In the genomic region with DNA sequence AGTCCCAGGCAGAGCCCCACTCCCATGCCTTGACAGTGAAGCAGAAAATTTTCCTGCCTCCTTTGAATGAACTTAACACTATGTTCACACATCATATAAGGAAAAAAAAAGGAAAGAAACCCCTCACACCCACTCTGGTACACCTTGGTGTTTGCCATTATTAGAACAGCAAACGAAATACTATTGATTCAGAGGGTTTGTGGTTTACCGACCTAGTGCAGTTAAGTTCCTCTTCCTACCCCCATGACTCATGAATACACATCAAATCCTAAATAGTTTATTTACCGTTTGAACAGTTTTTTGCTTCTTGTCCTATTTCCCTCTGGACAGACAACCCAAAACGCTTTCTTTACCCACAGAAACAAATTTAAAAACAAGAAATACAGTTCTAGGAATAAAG, we compare ENCODE assay signal across 16 cellular contexts.
A peak's percentile ranks its signal among the peaks of the same experiment; 100 is the strongest.
DNase-seq lines count a peak whose midpoint lies in the region; ATAC-seq, FAIRE-seq and TF ChIP-seq lines count a peak whose summit lies in the region.
"Had no signal": no experiment of that assay in that cellular context is flagged by ENCODE, and none has a peak within 500 bp of the region (broad histone marks: within the 10 kb centered on the region; RNA-seq: fewer than 3 reads in every experiment).

No MANE protein-coding gene starts in this region.

- no peaks in the 10 kb centered on the region for H3K9me3 ChIP-seq in A549
- no peaks in the 10 kb centered on the region for H3K9me3 ChIP-seq in effector memory CD4-positive, alpha-beta T cell (ENCODE audit: control insufficient read depth, low read length)
- H3K9me3 ChIP-seq: thoracic aorta had no signal

- WGBS in A549 (ENCODE audit: missing lambda C conversion rate), result 16% methylated on average over 4 of the region's 4 CpGs

- no peaks in the 10 kb centered on the region for H3K4me1 Mint-ChIP-seq in activated CD4-positive, alpha-beta T cell treated with anti-CD3 and anti-CD28 coated beads for 36 hours
- peaks cover 7% of the 10 kb centered on the region for H3K4me1 Mint-ChIP-seq in activated T-helper 1 cell treated with anti-CD3 and anti-CD28 coated beads, Interleukin-12 subunit alpha, Interleukin-12 subunit beta, Interleukin-2, Interleukin-4 antibody, amounts not matched to agents 30 ng/mL and 10 ng/mL and 1 ng/mL, durations not matched to agents 14 hours and 24 hours and 36 hours (ENCODE audit: low read depth)
- H3K4me1 Mint-ChIP-seq in activated T-cell treated with anti-CD3 and anti-CD28 coated beads, Interleukin-2, amount 50 U/mL, for 24 hours (ENCODE audit: low read depth), result no peaks in the 10 kb centered on the region

- H3K4me3 ChIP-seq in A549, result no peak overlapping the region
- no peak overlapping the region for H3K4me3 ChIP-seq in effector memory CD4-positive, alpha-beta T cell (ENCODE audit: insufficient read depth, low read depth, low read length, poor library complexity, severe bottlenecking)
- H3K4me3 ChIP-seq: thoracic aorta had no signal

- no peak for TF ChIP-seq POLR2A in A549 (IDR thresholded peaks at IDR 0.05; ENCODE audit: low read length)

- intact Hi-C loops in activated CD4-positive, alpha-beta T cell treated with anti-CD3 and anti-CD28 coated beads for 36 hours (cut with DNase I, micrococcal nuclease), result no loop called here
- intact Hi-C loops in activated T-helper 1 cell treated with anti-CD3 and anti-CD28 coated beads, Interleukin-12 subunit alpha, Interleukin-12 subunit beta, Interleukin-2, Interleukin-4 antibody, amounts not matched to agents 30 ng/mL and 10 ng/mL and 1 ng/mL, durations not matched to agents 14 hours and 24 hours and 36 hours (cut with micrococcal nuclease), result no loop called here

- DNase-seq in A549 (ENCODE audit: low read depth in 1 of 2, low spot score in 1 of 2) (no peak), M059J (ENCODE audit: low read depth) (peak; percentile 48), SKM-1 treated with dmso at 0.1 percent for 144 hours (lab: John Stamatoyannopoulos, UW; ENCODE audit: unreplicated experiment) (peak; percentile 16)
- DNase-seq in activated CD4-positive, alpha-beta T cell treated with anti-CD3 and anti-CD28 coated beads for 36 hours, result no peak
- no peak for DNase-seq in activated T-helper 1 cell treated with anti-CD3 and anti-CD28 coated beads, Interleukin-12 subunit alpha, Interleukin-12 subunit beta, Interleukin-2, Interleukin-4 antibody, amounts not matched to agents 30 ng/mL and 10 ng/mL and 1 ng/mL, durations not matched to agents 14 hours and 24 hours and 36 hours (ENCODE audit: low spot score)
- no peak for DNase-seq in effector memory CD4-positive, alpha-beta T cell
- DNase-seq in activated T-cell treated with anti-CD3 and anti-CD28 coated beads, Interleukin-2, amount 50 U/mL, for 24 hours, result no peak
- DNase-seq: activated CD4-positive, alpha-beta memory T cell treated with anti-CD3 and anti-CD28 coated beads for 36 hours; activated effector memory CD4-positive, alpha-beta T cell treated with Interleukin-2 at 50 U/mL for 16 hours; mesendoderm; NCI-H1048; NCI-H345; stimulated activated CD4-positive, alpha-beta T cell treated with anti-CD3 and anti-CD28 coated beads, Interleukin-12 subunit alpha, Interleukin-12 subunit beta, amount 100 ng/mL, for 4 hours had no signal

- H3K4me2 ChIP-seq in A549, result no peak overlapping the region

- peak overlapping the region in 1 of 2 experiments; percentile 18; a peak in 3 of 6 replicates for H3K27ac ChIP-seq in A549
- H3K27ac ChIP-seq in effector memory CD4-positive, alpha-beta T cell (ENCODE audit: insufficient read depth, low read length, poor library complexity, severe bottlenecking), result no peak overlapping the region
- H3K27ac ChIP-seq: thoracic aorta had no signal

- H3K9me3 Mint-ChIP-seq in activated CD4-positive, alpha-beta T cell treated with anti-CD3 and anti-CD28 coated beads for 36 hours (ENCODE audit: low read depth), result no peaks in the 10 kb centered on the region
- no peaks in the 10 kb centered on the region for H3K9me3 Mint-ChIP-seq in activated T-helper 1 cell treated with anti-CD3 and anti-CD28 coated beads, Interleukin-12 subunit alpha, Interleukin-12 subunit beta, Interleukin-2, Interleukin-4 antibody, amounts not matched to agents 30 ng/mL and 10 ng/mL and 1 ng/mL, durations not matched to agents 14 hours and 24 hours and 36 hours
- no peaks in the 10 kb centered on the region for H3K9me3 Mint-ChIP-seq in activated T-cell treated with anti-CD3 and anti-CD28 coated beads, Interleukin-2, amount 50 U/mL, for 24 hours
- H3K9me3 Mint-ChIP-seq: activated CD4-positive, alpha-beta memory T cell treated with anti-CD3 and anti-CD28 coated beads for 36 hours had no signal

- no peaks in the 10 kb centered on the region for H3K27me3 ChIP-seq in effector memory CD4-positive, alpha-beta T cell (replicated peaks; ENCODE audit: control insufficient read depth, insufficient read depth, low read length, poor library complexity, severe bottlenecking)

- H3K27me3 Mint-ChIP-seq in activated CD4-positive, alpha-beta T cell treated with anti-CD3 and anti-CD28 coated beads for 36 hours, result peaks cover 1% of the 10 kb centered on the region
- no peaks in the 10 kb centered on the region for H3K27me3 Mint-ChIP-seq in activated T-helper 1 cell treated with anti-CD3 and anti-CD28 coated beads, Interleukin-12 subunit alpha, Interleukin-12 subunit beta, Interleukin-2, Interleukin-4 antibody, amounts not matched to agents 30 ng/mL and 10 ng/mL and 1 ng/mL, durations not matched to agents 14 hours and 24 hours and 36 hours (ENCODE audit: insufficient read depth)
- H3K27me3 Mint-ChIP-seq in activated T-cell treated with anti-CD3 and anti-CD28 coated beads, Interleukin-2, amount 50 U/mL, for 24 hours, result no peaks in the 10 kb centered on the region

- TF ChIP-seq CTCF in A549 (IDR thresholded peaks at IDR 0.05), result no peak

- peaks cover 13% of the 10 kb centered on the region for H3K4me1 ChIP-seq in A549
- no peaks in the 10 kb centered on the region for H3K4me1 ChIP-seq in effector memory CD4-positive, alpha-beta T cell (ENCODE audit: control insufficient read depth, insufficient read depth, low read length, poor library complexity, severe bottlenecking)

- FAIRE-seq in A549 (lab: Jason Lieb, UNC), result peak; percentile 39
- FAIRE-seq: astrocyte had no signal

- ATAC-seq in A549, result 0 out of 6 replicates have a peak, but pooled peaks of 1 of the 2 experiments have one; percentile 27
- peak; percentile 86 for ATAC-seq in GM19351 (IDR thresholded peaks at IDR 0.05; ENCODE audit: unreplicated experiment)
- ATAC-seq in activated CD4-positive, alpha-beta T cell treated with anti-CD3 and anti-CD28 coated beads for 36 hours, result no peak

- no peak overlapping the region for H3K4me3 Mint-ChIP-seq in activated CD4-positive, alpha-beta T cell treated with anti-CD3 and anti-CD28 coated beads for 36 hours
- H3K4me3 Mint-ChIP-seq in activated T-helper 1 cell treated with anti-CD3 and anti-CD28 coated beads, Interleukin-12 subunit alpha, Interleukin-12 subunit beta, Interleukin-2, Interleukin-4 antibody, amounts not matched to agents 30 ng/mL and 10 ng/mL and 1 ng/mL, durations not matched to agents 14 hours and 24 hours and 36 hours, result no peak overlapping the region
- no peak overlapping the region for H3K4me3 Mint-ChIP-seq in activated T-cell treated with anti-CD3 and anti-CD28 coated beads, Interleukin-2, amount 50 U/mL, for 24 hours
- H3K4me3 Mint-ChIP-seq: activated CD4-positive, alpha-beta memory T cell treated with anti-CD3 and anti-CD28 coated beads for 36 hours had no signal

- CTCF ChIA-PET in A549 (lab: Yijun Ruan, JAX), result interaction anchor here (0.6 to 9.4 kb wide), 8 partner anchors 8 to 340 kb away, joined by 3 to 276 read pairs (median 14); a partner anchor contains a TSS
- CTCF ChIA-PET in activated CD4-positive, alpha-beta T cell treated with anti-CD3 and anti-CD28 coated beads for 36 hours (lab: Charles Lee), result interaction anchor here (1.4 kb wide), 1 partner anchor 241 kb away, joined by 3 read pairs; no protein-coding TSS in a partner anchor

- TF ChIP-seq RAD21 in A549 (conservative IDR thresholded peaks at IDR 0.05 in 1 of 2, IDR thresholded peaks at IDR 0.05 in 1 of 2), result no peak

- TF ChIP-seq EP300 in A549 (IDR thresholded peaks at IDR 0.05), result no peak

- POLR2A ChIA-PET in A549 (lab: Yijun Ruan, JAX), result no interaction called here
- POLR2A ChIA-PET in activated CD4-positive, alpha-beta T cell treated with anti-CD3 and anti-CD28 coated beads for 36 hours (lab: Charles Lee), result no interaction called here

- no peaks in the 10 kb centered on the region for H3K36me3 Mint-ChIP-seq in activated CD4-positive, alpha-beta T cell treated with anti-CD3 and anti-CD28 coated beads for 36 hours (ENCODE audit: low read depth)
- H3K36me3 Mint-ChIP-seq in activated T-helper 1 cell treated with anti-CD3 and anti-CD28 coated beads, Interleukin-12 subunit alpha, Interleukin-12 subunit beta, Interleukin-2, Interleukin-4 antibody, amounts not matched to agents 30 ng/mL and 10 ng/mL and 1 ng/mL, durations not matched to agents 14 hours and 24 hours and 36 hours (ENCODE audit: low read depth), result no peaks in the 10 kb centered on the region
- no peaks in the 10 kb centered on the region for H3K36me3 Mint-ChIP-seq in activated T-cell treated with anti-CD3 and anti-CD28 coated beads, Interleukin-2, amount 50 U/mL, for 24 hours (ENCODE audit: low read depth)
- H3K36me3 Mint-ChIP-seq: activated CD4-positive, alpha-beta memory T cell treated with anti-CD3 and anti-CD28 coated beads for 36 hours had no signal

- no peaks in the 10 kb centered on the region for H3K36me3 ChIP-seq in effector memory CD4-positive, alpha-beta T cell (ENCODE audit: control insufficient read depth, insufficient read depth, low read length)
- H3K36me3 ChIP-seq: thoracic aorta had no signal

- H3K27ac Mint-ChIP-seq in activated CD4-positive, alpha-beta T cell treated with anti-CD3 and anti-CD28 coated beads for 36 hours, result no peak overlapping the region
- H3K27ac Mint-ChIP-seq in activated T-helper 1 cell treated with anti-CD3 and anti-CD28 coated beads, Interleukin-12 subunit alpha, Interleukin-12 subunit beta, Interleukin-2, Interleukin-4 antibody, amounts not matched to agents 30 ng/mL and 10 ng/mL and 1 ng/mL, durations not matched to agents 14 hours and 24 hours and 36 hours, result no peak overlapping the region
- no peak overlapping the region for H3K27ac Mint-ChIP-seq in activated T-cell treated with anti-CD3 and anti-CD28 coated beads, Interleukin-2, amount 50 U/mL, for 24 hours
- H3K27ac Mint-ChIP-seq: activated CD4-positive, alpha-beta memory T cell treated with anti-CD3 and anti-CD28 coated beads for 36 hours had no signal

TF ChIP-seq in A549, 52 proteins besides CTCF, POLR2A, EP300 and RAD21:
- TF ChIP-seq MYC (IDR thresholded peaks at IDR 0.05; ENCODE audit: borderline replicate concordance, low read length) (no peak), RARB (CRISPR knock-in tag; IDR thresholded peaks at IDR 0.05) (no peak)
TF ChIP-seq in A549: peak in this region for 0.

Comparison
In these comparisons a context has a peak if more than half of its experiments do, and no peak if none do; other contexts are left out.
1. DNase-seq: peak in M059J (single experiment) and SKM-1 treated with dmso at 0.1 percent for 144 hours (single experiment); none in A549 (0 of 2), activated CD4-positive, alpha-beta T cell treated with anti-CD3 and anti-CD28 coated beads for 36 hours (single experiment), activated T-helper 1 cell treated with anti-CD3 and anti-CD28 coated beads, Interleukin-12 subunit alpha, Interleukin-12 subunit beta, Interleukin-2, Interleukin-4 antibody, amounts not matched to agents 30 ng/mL and 10 ng/mL and 1 ng/mL, durations not matched to agents 14 hours and 24 hours and 36 hours (single experiment), effector memory CD4-positive, alpha-beta T cell (0 of 3) and activated T-cell treated with anti-CD3 and anti-CD28 coated beads, Interleukin-2, amount 50 U/mL, for 24 hours (single experiment).